ENCODE assay signal across 20 cellular contexts in genomic region chr19:14237011-14237941, GRCh38.
"Had no signal": no experiment of that assay in that cellular context is flagged by ENCODE, and none has a peak within 500 bp of the region (broad histone marks: within the 10 kb centered on the region; RNA-seq: fewer than 3 reads in every experiment).

No MANE protein-coding gene starts in this region.

- DNase-seq: activated CD4-positive, alpha-beta T cell treated with anti-CD3 and anti-CD28 coated beads, Interleukin-2, amount 10 ng/mL, durations not matched to agents 24 days and 14 days; activated CD8-positive, alpha-beta T cell treated with anti-CD3 and anti-CD28 coated beads for 36 hours; activated effector memory CD4-positive, alpha-beta T cell treated with Interleukin-2 at 50 U/mL for 16 hours; activated naive CD4-positive, alpha-beta T cell treated with anti-CD3 and anti-CD28 coated beads, Interleukin-2, amount 10 ng/mL, durations not matched to agents 7 days and 5 days; activated naive CD8-positive, alpha-beta T cell treated with anti-CD3 and anti-CD28 coated beads, Interleukin-2, amount 50 U/mL, for 24 hours; activated T-cell treated with anti-CD3 and anti-CD28 coated beads, Interleukin-2, amount 50 U/mL, for 4 hours; anterior cingulate cortex; effector CD4-positive, alpha-beta T cell; nephron progenitor cell; nucleus accumbens; stimulated activated CD4-positive, alpha-beta T cell treated with anti-CD3 and anti-CD28 coated beads, Interleukin-4, amount 100 ng/mL, for 24 hours; T-helper 9 cell; testis had no signal

- H3K4me3 ChIP-seq: lung, testis had no signal

- H3K27ac Mint-ChIP-seq: activated CD4-positive, alpha-beta T cell treated with anti-CD3 and anti-CD28 coated beads, Interleukin-2, amount 10 ng/mL, durations not matched to agents 24 days and 14 days; activated CD8-positive, alpha-beta T cell treated with anti-CD3 and anti-CD28 coated beads for 36 hours; activated naive CD4-positive, alpha-beta T cell treated with anti-CD3 and anti-CD28 coated beads, Interleukin-2, amount 10 ng/mL, durations not matched to agents 7 days and 5 days; activated naive CD8-positive, alpha-beta T cell treated with anti-CD3 and anti-CD28 coated beads, Interleukin-2, amount 50 U/mL, for 24 hours; brain; nephron progenitor cell; stimulated activated memory B cell treated with anti-CD40 and anti-IgM and Interleukin-4, amounts not matched to agents 10 μg/mL and 1 μg/mL and 100 μg/mL, for 72 hours; type B pancreatic cell had no signal

- H3K27me3 ChIP-seq: testis had no signal

- H3K36me3 Mint-ChIP-seq: activated naive CD4-positive, alpha-beta T cell treated with anti-CD3 and anti-CD28 coated beads, Interleukin-2, amount 10 ng/mL, durations not matched to agents 7 days and 5 days; stimulated activated memory B cell treated with anti-CD40 and anti-IgM and Interleukin-4, amounts not matched to agents 10 μg/mL and 1 μg/mL and 100 μg/mL, for 72 hours; type B pancreatic cell had no signal

- ATAC-seq: activated CD8-positive, alpha-beta T cell treated with anti-CD3 and anti-CD28 coated beads for 36 hours; activated naive CD8-positive, alpha-beta T cell treated with anti-CD3 and anti-CD28 coated beads, Interleukin-2, amount 50 U/mL, for 24 hours; activated T-cell treated with anti-CD3 and anti-CD28 coated beads, Interleukin-2, amount 50 U/mL, for 4 hours; esophagus mucosa; sciatic nerve; stimulated activated memory B cell treated with anti-CD40 and anti-IgM and Interleukin-4, amounts not matched to agents 10 μg/mL and 1 μg/mL and 100 μg/mL, for 72 hours had no signal

- H3K27me3 Mint-ChIP-seq: activated CD4-positive, alpha-beta T cell treated with anti-CD3 and anti-CD28 coated beads, Interleukin-2, amount 10 ng/mL, durations not matched to agents 24 days and 14 days; activated CD8-positive, alpha-beta T cell treated with anti-CD3 and anti-CD28 coated beads for 36 hours; activated naive CD8-positive, alpha-beta T cell treated with anti-CD3 and anti-CD28 coated beads, Interleukin-2, amount 50 U/mL, for 24 hours; stimulated activated memory B cell treated with anti-CD40 and anti-IgM and Interleukin-4, amounts not matched to agents 10 μg/mL and 1 μg/mL and 100 μg/mL, for 72 hours; type B pancreatic cell had no signal

- H3K27ac ChIP-seq: testis had no signal

- H3K4me1 Mint-ChIP-seq: activated CD4-positive, alpha-beta T cell treated with anti-CD3 and anti-CD28 coated beads, Interleukin-2, amount 10 ng/mL, durations not matched to agents 24 days and 14 days; activated naive CD8-positive, alpha-beta T cell treated with anti-CD3 and anti-CD28 coated beads, Interleukin-2, amount 50 U/mL, for 24 hours; brain; stimulated activated memory B cell treated with anti-CD40 and anti-IgM and Interleukin-4, amounts not matched to agents 10 μg/mL and 1 μg/mL and 100 μg/mL, for 72 hours had no signal

- H3K4me1 ChIP-seq: testis had no signal

- H3K9me3 Mint-ChIP-seq: activated naive CD8-positive, alpha-beta T cell treated with anti-CD3 and anti-CD28 coated beads, Interleukin-2, amount 50 U/mL, for 24 hours; stimulated activated memory B cell treated with anti-CD40 and anti-IgM and Interleukin-4, amounts not matched to agents 10 μg/mL and 1 μg/mL and 100 μg/mL, for 72 hours; type B pancreatic cell had no signal

- H3K9me3 ChIP-seq: testis had no signal

- H3K4me3 Mint-ChIP-seq: activated CD4-positive, alpha-beta T cell treated with anti-CD3 and anti-CD28 coated beads, Interleukin-2, amount 10 ng/mL, durations not matched to agents 24 days and 14 days; activated CD8-positive, alpha-beta T cell treated with anti-CD3 and anti-CD28 coated beads for 36 hours; activated naive CD4-positive, alpha-beta T cell treated with anti-CD3 and anti-CD28 coated beads, Interleukin-2, amount 10 ng/mL, durations not matched to agents 7 days and 5 days; activated naive CD8-positive, alpha-beta T cell treated with anti-CD3 and anti-CD28 coated beads, Interleukin-2, amount 50 U/mL, for 24 hours; activated T-cell treated with anti-CD3 and anti-CD28 coated beads, Interleukin-2, amount 50 U/mL, for 4 hours; brain; nephron progenitor cell; stimulated activated memory B cell treated with anti-CD40 and anti-IgM and Interleukin-4, amounts not matched to agents 10 μg/mL and 1 μg/mL and 100 μg/mL, for 72 hours; type B pancreatic cell had no signal

- FAIRE-seq: islet of Langerhans had no signal
